ENCODE assay signal across 8 cellular contexts in the genomic region with DNA sequence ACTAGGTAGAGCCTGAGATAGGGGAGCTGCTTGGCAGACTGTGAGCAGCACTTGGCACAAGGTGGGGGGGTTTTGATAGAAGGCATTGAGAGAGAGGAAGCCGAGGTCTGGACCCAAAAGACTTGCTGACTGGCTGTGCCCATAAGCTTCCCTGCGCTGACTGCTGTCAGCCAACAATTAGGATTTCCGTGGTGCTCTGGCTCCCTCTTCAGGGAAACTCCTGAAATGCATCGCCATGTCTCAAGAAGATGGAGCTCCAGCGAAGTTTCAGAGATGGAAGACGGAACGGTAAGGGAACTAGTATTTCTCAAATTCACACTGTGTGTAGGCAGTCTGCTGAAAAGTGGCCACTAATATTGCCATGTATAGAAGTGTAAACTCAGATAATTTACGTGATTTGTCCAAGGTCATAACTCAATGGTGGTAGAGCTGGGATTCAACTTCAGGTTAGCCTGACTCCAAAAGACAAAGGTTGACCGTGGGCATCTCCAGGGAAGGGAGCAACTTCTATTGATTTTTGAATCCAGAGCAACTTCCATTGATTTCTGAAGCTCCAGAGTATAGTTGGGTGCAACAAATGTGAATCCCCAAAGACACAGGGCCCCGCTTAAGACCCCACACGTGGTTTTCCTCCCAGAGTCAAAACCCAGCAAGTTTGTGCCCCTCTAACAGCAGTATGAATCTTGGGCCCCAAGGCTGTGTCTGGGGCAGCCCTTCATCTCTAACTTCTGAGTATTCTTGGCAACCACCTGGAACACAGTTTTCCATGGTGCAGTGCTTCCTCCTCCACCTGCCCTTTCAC. TPM values are rescaled to one million over a fixed set of nuclear protein-coding genes. Genes with fewer than 3 reads are reported as not detected.
DNase-seq lines count a peak whose midpoint lies in the region; ATAC-seq and TF ChIP-seq lines count a peak whose summit lies in the region.

No MANE protein-coding gene starts in this region.

- DNase-seq in CD4-positive, alpha-beta T cell = peak; percentile 65 to 82 (median 74)
- peak; percentile 52 for DNase-seq in H7
- peak; percentile 38 to 87 for DNase-seq in NCI-H446 (lab: John Stamatoyannopoulos, UW)
- peak; percentile 88 for DNase-seq in activated CD4-positive, alpha-beta T cell treated with anti-CD3 and anti-CD28 coated beads for 36 hours
- no peak for DNase-seq in chondrocyte (ENCODE audit: low spot score)
- DNase-seq in lower lobe of right lung = peak; percentile 67
- DNase-seq in stimulated activated CD4-positive, alpha-beta T cell treated with anti-CD3 and anti-CD28 coated beads, TNF-alpha, amount 100 ng/mL, for 48 hours (ENCODE audit: low read depth in 3 of 3) = peak; percentile 62 to 65 (median 64)

- POLR2A ChIA-PET in CD4-positive, alpha-beta T cell (lab: Charles Lee) = interaction anchor here (0.8 to 1.8 kb wide), 10 partner anchors 11 to 554 kb away, joined by 3 to 24 read pairs (median 4); no protein-coding TSS in a partner anchor
- POLR2A ChIA-PET in activated CD4-positive, alpha-beta T cell treated with anti-CD3 and anti-CD28 coated beads for 36 hours (lab: Charles Lee) = interaction anchor here (0.7 to 1.0 kb wide), 3 partner anchors 270 to 1114 kb away, joined by 3 to 4 read pairs (median 4); no protein-coding TSS in a partner anchor

- peak; percentile 87 for TF ChIP-seq CTCF in CD4-positive, alpha-beta T cell (IDR thresholded peaks at IDR 0.05)
- TF ChIP-seq CTCF in chondrocyte (IDR thresholded peaks at IDR 0.05) (peak; percentile 81), lower lobe of right lung (IDR thresholded peaks at IDR 0.05) (peak; percentile 90)

- CTCF ChIA-PET in CD4-positive, alpha-beta T cell (lab: Charles Lee) = interaction anchor here (0.6 to 3.4 kb wide), 25 partner anchors 9 to 638 kb away, joined by 3 to 47 read pairs (median 4); no protein-coding TSS in a partner anchor
- CTCF ChIA-PET in activated CD4-positive, alpha-beta T cell treated with anti-CD3 and anti-CD28 coated beads for 36 hours (lab: Charles Lee) = interaction anchor here (0.6 to 3.6 kb wide), 66 partner anchors 9 to 1796 kb away, joined by 3 to 193 read pairs (median 4); a partner anchor contains a TSS

- H3K27ac ChIP-seq in CD4-positive, alpha-beta T cell (ENCODE audit: low read depth, low read length) = no peak overlapping the region
- H3K27ac ChIP-seq in lower lobe of right lung = no peak overlapping the region

- peak; percentile 84 for ATAC-seq in CD4-positive, alpha-beta T cell (ENCODE audit: poor library complexity)
- ATAC-seq in activated CD4-positive, alpha-beta T cell treated with anti-CD3 and anti-CD28 coated beads for 36 hours = peak; percentile 60
- ATAC-seq in lower lobe of right lung = peak; percentile 83 to 87
- no peak for ATAC-seq in HG03521 (IDR thresholded peaks at IDR 0.05; ENCODE audit: unreplicated experiment)

- H3K36me3 ChIP-seq in H7 (replicated peaks; ENCODE audit: control insufficient read depth, insufficient read depth, low read length) = no peaks in the 10 kb centered on the region
- H3K36me3 ChIP-seq in lower lobe of right lung = no peaks in the 10 kb centered on the region

- peaks cover 11% of the 10 kb centered on the region for H3K4me1 ChIP-seq in lower lobe of right lung

- H3K9me3 Mint-ChIP-seq in CD4-positive, alpha-beta T cell = no peaks in the 10 kb centered on the region
- H3K9me3 Mint-ChIP-seq in activated CD4-positive, alpha-beta T cell treated with anti-CD3 and anti-CD28 coated beads for 36 hours (ENCODE audit: low read depth) = no peaks in the 10 kb centered on the region
- no peaks in the 10 kb centered on the region for H3K9me3 Mint-ChIP-seq in chondrocyte (ENCODE audit: low read depth)

- H3K27me3 ChIP-seq in CD4-positive, alpha-beta T cell (ENCODE audit: control insufficient read depth, insufficient read depth, low read length) = no peaks in the 10 kb centered on the region
- no peaks in the 10 kb centered on the region for H3K27me3 ChIP-seq in H7 (ENCODE audit: control insufficient read depth, insufficient read depth, low read length)
- no peaks in the 10 kb centered on the region for H3K27me3 ChIP-seq in lower lobe of right lung (ENCODE audit: low read depth)

- H3K4me3 Mint-ChIP-seq in CD4-positive, alpha-beta T cell = peak overlapping the region; percentile 34
- H3K4me3 Mint-ChIP-seq in activated CD4-positive, alpha-beta T cell treated with anti-CD3 and anti-CD28 coated beads for 36 hours = no peak overlapping the region
- H3K4me3 Mint-ChIP-seq in chondrocyte (ENCODE audit: unreplicated experiment) = no peak overlapping the region

- H3K4me3 ChIP-seq in H7 (ENCODE audit: insufficient read depth, low read depth, low read length) = no peak overlapping the region
- H3K4me3 ChIP-seq in lower lobe of right lung = no peak overlapping the region

- intact Hi-C loops in CD4-positive, alpha-beta T cell (cut with DNase I, micrococcal nuclease) = loop anchor here (1.0 to 10.0 kb wide), 8 partner anchors 17 to 406 kb away; no protein-coding TSS in a partner anchor
- intact Hi-C loops in activated CD4-positive, alpha-beta T cell treated with anti-CD3 and anti-CD28 coated beads for 36 hours (cut with DNase I, micrococcal nuclease) = loop anchor here (1.0 to 5.0 kb wide), 6 partner anchors 61 to 316 kb away; no protein-coding TSS in a partner anchor
- intact Hi-C loops in lower lobe of right lung (cut with DNase I) = no loop called here

- no peaks in the 10 kb centered on the region for H3K27me3 Mint-ChIP-seq in CD4-positive, alpha-beta T cell
- peaks cover 2% of the 10 kb centered on the region for H3K27me3 Mint-ChIP-seq in activated CD4-positive, alpha-beta T cell treated with anti-CD3 and anti-CD28 coated beads for 36 hours
- H3K27me3 Mint-ChIP-seq in chondrocyte (ENCODE audit: low read depth) = peaks cover 4% of the 10 kb centered on the region

- H3K36me3 Mint-ChIP-seq in CD4-positive, alpha-beta T cell (ENCODE audit: low read depth) = no peaks in the 10 kb centered on the region
- H3K36me3 Mint-ChIP-seq in activated CD4-positive, alpha-beta T cell treated with anti-CD3 and anti-CD28 coated beads for 36 hours (ENCODE audit: low read depth) = no peaks in the 10 kb centered on the region
- no peaks in the 10 kb centered on the region for H3K36me3 Mint-ChIP-seq in chondrocyte (ENCODE audit: low read depth)

- H3K27ac Mint-ChIP-seq in CD4-positive, alpha-beta T cell = peak overlapping the region; percentile 8
- H3K27ac Mint-ChIP-seq in activated CD4-positive, alpha-beta T cell treated with anti-CD3 and anti-CD28 coated beads for 36 hours = no peak overlapping the region
- no peak overlapping the region for H3K27ac Mint-ChIP-seq in chondrocyte (ENCODE audit: unreplicated experiment)

- no peaks in the 10 kb centered on the region for H3K9me3 ChIP-seq in CD4-positive, alpha-beta T cell (ENCODE audit: control insufficient read depth, low read length)
- no peaks in the 10 kb centered on the region for H3K9me3 ChIP-seq in lower lobe of right lung

- peaks cover 29% of the 10 kb centered on the region for H3K4me1 Mint-ChIP-seq in CD4-positive, alpha-beta T cell (ENCODE audit: low read depth)
- H3K4me1 Mint-ChIP-seq in activated CD4-positive, alpha-beta T cell treated with anti-CD3 and anti-CD28 coated beads for 36 hours = peaks cover 31% of the 10 kb centered on the region
- peaks cover 4% of the 10 kb centered on the region for H3K4me1 Mint-ChIP-seq in chondrocyte (ENCODE audit: low read depth)

RNA-seq across cellular contexts. Expression of a gene that starts 44.5 kb away (rescaled TPM):
- total RNA-seq in CD4-positive, alpha-beta T cell = not detected
- not detected in 2 replicates for total RNA-seq in H7 (2014; rRNA removed; shearing (Covaris generic))
- total RNA-seq in activated CD4-positive, alpha-beta T cell treated with anti-CD3 and anti-CD28 coated beads for 36 hours = not detected
- not detected in 3 replicates for total RNA-seq in chondrocyte
- not detected for total RNA-seq in lower lobe of right lung

RNA-seq across cellular contexts. Expression of a gene that starts 52.0 kb away (rescaled TPM):
- total RNA-seq in CD4-positive, alpha-beta T cell = not detected
- not detected in 2 replicates for total RNA-seq in H7 (2014; rRNA removed; shearing (Covaris generic))
- total RNA-seq in activated CD4-positive, alpha-beta T cell treated with anti-CD3 and anti-CD28 coated beads for 36 hours = not detected
- total RNA-seq in chondrocyte (not detected in 3 replicates), lower lobe of right lung (not detected)

RNA-seq across cellular contexts. Expression of a gene that starts 55.7 kb away (rescaled TPM):
- total RNA-seq in CD4-positive, alpha-beta T cell = not detected
- total RNA-seq in H7 (2014; rRNA removed; shearing (Covaris generic)) = not detected in 2 replicates
- not detected for total RNA-seq in activated CD4-positive, alpha-beta T cell treated with anti-CD3 and anti-CD28 coated beads for 36 hours
- not detected in 3 replicates for total RNA-seq in chondrocyte
- total RNA-seq in lower lobe of right lung = not detected
